ENCODE assay signal across 37 cellular contexts in genomic region chr4:35447474-35447873, GRCh38.
DNase-seq lines count a peak whose midpoint lies in the region; ATAC-seq, FAIRE-seq and TF ChIP-seq lines count a peak whose summit lies in the region.
"Had no signal": no experiment of that assay in that cellular context is flagged by ENCODE, and none has a peak within 500 bp of the region (broad histone marks: within the 10 kb centered on the region; RNA-seq: fewer than 3 reads in every experiment).

No MANE protein-coding gene starts in this region.

- H3K36me3 ChIP-seq in HepG2 (replicated peaks in 1 of 2; ENCODE audit: control insufficient read depth in 1 of 2, insufficient read depth in 2 of 2, low read length in 2 of 2) (no peaks in the 10 kb centered on the region), right lobe of liver (no peaks in the 10 kb centered on the region), HEK293 (ENCODE audit: control insufficient read depth in 2 of 2, insufficient read depth in 1 of 2, low read length in 2 of 2) (no peaks in the 10 kb centered on the region), K562 (ENCODE audit: control insufficient read depth, insufficient read depth, low read length) (no peaks in the 10 kb centered on the region), Peyer's patch (no peaks in the 10 kb centered on the region)
- H3K36me3 ChIP-seq: BE2C; BLaER1; BLaER1 treated with 17β-estradiol and CSF1 and Interleukin-3, amounts not matched to agents 10 nM and 100 nM had no signal

- H3K36me3 Mint-ChIP-seq in WTC11 = peaks cover 16% of the 10 kb centered on the region
- H3K36me3 Mint-ChIP-seq: CD14-positive monocyte; CD4-positive, alpha-beta memory T cell; CD4-positive, CD25-positive, alpha-beta regulatory T cell; CD8-positive, alpha-beta memory T cell; CD8-positive, alpha-beta T cell had no signal

- no peaks in the 10 kb centered on the region for H3K4me1 Mint-ChIP-seq in WTC11
- H3K4me1 Mint-ChIP-seq: B cell; CD14-positive monocyte; CD4-positive, alpha-beta memory T cell; CD4-positive, CD25-positive, alpha-beta regulatory T cell; CD8-positive, alpha-beta memory T cell had no signal

- no peaks in the 10 kb centered on the region for H3K27me3 Mint-ChIP-seq in WTC11 (ENCODE audit: low read depth)
- H3K27me3 Mint-ChIP-seq: B cell; CD4-positive, alpha-beta memory T cell; CD4-positive, alpha-beta T cell; CD4-positive, CD25-positive, alpha-beta regulatory T cell had no signal

- intact Hi-C loops in HepG2 (cut with micrococcal nuclease; ENCODE audit: unreplicated experiment) = no loop called here
- intact Hi-C loops in right lobe of liver (cut with DNase I) = no loop called here
- intact Hi-C loops in K562 (cut with micrococcal nuclease) = no loop called here

- no peak for TF ChIP-seq POLR2A in HepG2 (IDR thresholded peaks at IDR 0.05; ENCODE audit: insufficient read depth in 1 of 2, low read depth in 2 of 2, low read length in 2 of 2)
- TF ChIP-seq POLR2A in right lobe of liver (IDR thresholded peaks at IDR 0.05) = no peak
- no peak for TF ChIP-seq POLR2A in K562 (conservative IDR thresholded peaks at IDR 0.05)
- no peak for TF ChIP-seq POLR2A in Peyer's patch (IDR thresholded peaks at IDR 0.05)

- no peaks in the 10 kb centered on the region for H3K4me1 ChIP-seq in HepG2 (ENCODE audit: insufficient read depth, low read length)
- no peaks in the 10 kb centered on the region for H3K4me1 ChIP-seq in right lobe of liver
- H3K4me1 ChIP-seq in HEK293 (ENCODE audit: control insufficient read depth, insufficient read depth, low read length) = no peaks in the 10 kb centered on the region
- no peaks in the 10 kb centered on the region for H3K4me1 ChIP-seq in K562 (replicated peaks in 1 of 2; ENCODE audit: control insufficient read depth in 2 of 2, insufficient read depth in 2 of 2, low read length in 2 of 2)
- no peaks in the 10 kb centered on the region for H3K4me1 ChIP-seq in Peyer's patch
- H3K4me1 ChIP-seq: A549; BE2C; BLaER1; BLaER1 treated with 17β-estradiol and CSF1 and Interleukin-3, amounts not matched to agents 10 nM and 100 nM; Caco-2 had no signal

- no peaks in the 10 kb centered on the region for H4K20me1 ChIP-seq in HepG2 (ENCODE audit: insufficient read depth, low read length)
- no peaks in the 10 kb centered on the region for H4K20me1 ChIP-seq in K562 (replicated peaks; ENCODE audit: control insufficient read depth, insufficient read depth, low read length)
- H4K20me1 ChIP-seq: BLaER1; BLaER1 treated with 17β-estradiol and CSF1 and Interleukin-3, amounts not matched to agents 10 nM and 100 nM had no signal

- H3K9ac ChIP-seq in HepG2 (ENCODE audit: insufficient read depth, low read depth, low read length) = no peak overlapping the region
- no peak overlapping the region for H3K9ac ChIP-seq in K562 (ENCODE audit: insufficient read depth in 1 of 2, low read depth in 2 of 2, low read length in 2 of 2)
- H3K9ac ChIP-seq: BLaER1; BLaER1 treated with 17β-estradiol and CSF1 and Interleukin-3, amounts not matched to agents 10 nM and 100 nM had no signal

- H3K27ac ChIP-seq in HepG2 (ENCODE audit: extremely low read length, insufficient read depth, low read length) (no peak overlapping the region), right lobe of liver (no peak overlapping the region), HEK293 (ENCODE audit: extremely low read depth, low read depth, low read length) (no peak overlapping the region), K562 (ENCODE audit: extremely low read depth, low read depth, low read length) (no peak overlapping the region), Peyer's patch (no peak overlapping the region)
- H3K27ac ChIP-seq: 22Rv1; A549; BLaER1; BLaER1 treated with 17β-estradiol and CSF1 and Interleukin-3, amounts not matched to agents 10 nM and 100 nM; C4-2B had no signal

- H3K9me1 ChIP-seq in K562 (ENCODE audit: control insufficient read depth, insufficient read depth, low read length) = no peaks in the 10 kb centered on the region

- H3K4me3 Mint-ChIP-seq in WTC11 = no peak overlapping the region
- H3K4me3 Mint-ChIP-seq: B cell; CD14-positive monocyte; CD4-positive, alpha-beta memory T cell; CD4-positive, alpha-beta T cell; CD4-positive, CD25-positive, alpha-beta regulatory T cell; CD8-positive, alpha-beta memory T cell; CD8-positive, alpha-beta T cell had no signal

- no peak overlapping the region for H3K27ac Mint-ChIP-seq in WTC11
- H3K27ac Mint-ChIP-seq: B cell; CD4-positive, alpha-beta memory T cell; CD4-positive, alpha-beta T cell; CD4-positive, CD25-positive, alpha-beta regulatory T cell; CD8-positive, alpha-beta memory T cell; CD8-positive, alpha-beta T cell had no signal

- H3K27me3 ChIP-seq in HepG2 (ENCODE audit: control insufficient read depth in 1 of 2, insufficient read depth in 2 of 2, low read length in 2 of 2) = no peaks in the 10 kb centered on the region
- no peaks in the 10 kb centered on the region for H3K27me3 ChIP-seq in right lobe of liver
- H3K27me3 ChIP-seq in K562 (ENCODE audit: control insufficient read depth in 2 of 2, insufficient read depth in 2 of 2, low read length in 2 of 2) = no peaks in the 10 kb centered on the region
- H3K27me3 ChIP-seq in Peyer's patch = no peaks in the 10 kb centered on the region
- H3K27me3 ChIP-seq: BE2C; BLaER1; BLaER1 treated with 17β-estradiol and CSF1 and Interleukin-3, amounts not matched to agents 10 nM and 100 nM had no signal

- FAIRE-seq in HepG2 (lab: Jason Lieb, UNC) (no peak), K562 (lab: Jason Lieb, UNC) (no peak)
- FAIRE-seq: A204.1, A549, D721Med had no signal

- H3K79me2 ChIP-seq in HepG2 (ENCODE audit: insufficient read depth, low read length) (no peaks in the 10 kb centered on the region), K562 (ENCODE audit: control insufficient read depth, insufficient read depth, low read length) (no peaks in the 10 kb centered on the region)

- H3K4me2 ChIP-seq in HepG2 (ENCODE audit: low read depth, low read length) (no peak overlapping the region), K562 (ENCODE audit: insufficient read depth, low read length) (no peak overlapping the region)
- H3K4me2 ChIP-seq: A549; BLaER1; BLaER1 treated with 17β-estradiol and CSF1 and Interleukin-3, amounts not matched to agents 10 nM and 100 nM had no signal

- H3K9me3 ChIP-seq in HepG2 (ENCODE audit: low read length) = peaks cover 20% of the 10 kb centered on the region
- no peaks in the 10 kb centered on the region for H3K9me3 ChIP-seq in right lobe of liver
- no peaks in the 10 kb centered on the region for H3K9me3 ChIP-seq in HEK293 (ENCODE audit: control insufficient read depth, insufficient read depth, low read depth, low read length)
- H3K9me3 ChIP-seq in K562 (replicated peaks; ENCODE audit: control insufficient read depth, insufficient read depth, low read depth, low read length) = no peaks in the 10 kb centered on the region
- peaks cover 0 to 3% (median 0%) of the 10 kb centered on the region in 4 donors for H3K9me3 ChIP-seq in Peyer's patch
- H3K9me3 ChIP-seq: A549, BE2C had no signal

- ATAC-seq in HepG2 (no peak), right lobe of liver (no peak), WTC11 (no peak), K562 (no peak), HG02623 (IDR thresholded peaks at IDR 0.05; ENCODE audit: unreplicated experiment) (no peak)
- ATAC-seq: A549; CD8-positive, alpha-beta T cell had no signal

- H3K9me3 Mint-ChIP-seq in WTC11 = peaks cover 35% of the 10 kb centered on the region

- DNase-seq in HepG2 (ENCODE audit: low spot score) (no peak), right lobe of liver (no peak), WTC11 (ENCODE audit: low spot score) (no peak), K562 (ENCODE audit: extremely low read depth in 1 of 4, low spot score in 3 of 4) (no peak), Peyer's patch (no peak)
- DNase-seq in activated CD8-positive, alpha-beta memory T cell treated with anti-CD3 and anti-CD28 coated beads, Interleukin-2, amount 50 U/mL, for 48 hours = no peak
- DNase-seq: 8988T; ACHN; AML-193; BE2C; C1 segment of cervical spinal cord; Caco-2; Calu3; CD4-positive, alpha-beta memory T cell; CD4-positive, alpha-beta T cell; CD4-positive, CD25-positive, alpha-beta regulatory T cell; CD8-positive, alpha-beta memory T cell; CD8-positive, alpha-beta T cell; COR-L47; DMS 273 treated with DMSO at 0.1 percent for 48 hours; DMS153; DMS53; DMS79; DMS79 treated with DMSO at 0.1 percent for 48 hours; DND-41; EL had no signal

- POLR2A ChIA-PET in HepG2 (lab: Yijun Ruan, JAX) (no interaction called here), HEK293 (lab: Yijun Ruan, JAX) (no interaction called here), WTC11 (lab: Charles Lee) (no interaction called here), K562 (lab: Yijun Ruan, JAX) (no interaction called here)

- H2AFZ ChIP-seq in HepG2 (ENCODE audit: low read length) (no peak overlapping the region), K562 (ENCODE audit: low read depth, low read length) (no peak overlapping the region)

- TF ChIP-seq RAD21 in HepG2 (CRISPR knock-in tag; IDR thresholded peaks at IDR 0.05) (no peak), K562 (CRISPR knock-in tag; conservative IDR thresholded peaks at IDR 0.05 in 1 of 2, IDR thresholded peaks at IDR 0.05 in 1 of 2) (no peak)

- TF ChIP-seq CTCF in HepG2 (CRISPR knock-in tag; IDR thresholded peaks at IDR 0.05) = no peak
- TF ChIP-seq CTCF in right lobe of liver (IDR thresholded peaks at IDR 0.05) = no peak
- no peak for TF ChIP-seq CTCF in HEK293 (tag by site-specific recombination; IDR thresholded peaks at IDR 0.05)
- TF ChIP-seq CTCF in WTC11 (IDR thresholded peaks at IDR 0.05) = no peak
- TF ChIP-seq CTCF in K562 (IDR thresholded peaks at IDR 0.05 in 2 of 3, conservative IDR thresholded peaks at IDR 0.05 in 1 of 3; ENCODE audit: insufficient read depth in 2 of 3, low read depth in 1 of 3, low read length in 3 of 3) = no peak
- TF ChIP-seq CTCF in Peyer's patch (IDR thresholded peaks at IDR 0.05) = no peak

- BruUV-seq in HepG2 (replicated peaks; lab: Mats Ljungman, UMichigan) = no TSS peak
- no TSS peak for BruUV-seq in K562 (replicated peaks; lab: Mats Ljungman, UMichigan)

- TF ChIP-seq EP300 in HepG2 (IDR thresholded peaks at IDR 0.05; ENCODE audit: low read depth in 2 of 2, low read length in 2 of 2) = no peak
- no peak for TF ChIP-seq EP300 in HepG2 (CRISPR knock-in tag; IDR thresholded peaks at IDR 0.05; ENCODE audit: borderline replicate concordance)
- no peak for TF ChIP-seq EP300 in K562 (IDR thresholded peaks at IDR 0.05; ENCODE audit: low read length)

- CTCF ChIA-PET in HepG2 (lab: Yijun Ruan, JAX; ENCODE audit: low intra/inter-chr PET ratio, low total read pairs) = no interaction called here
- CTCF ChIA-PET in HEK293 (lab: Yijun Ruan, JAX) = no interaction called here
- CTCF ChIA-PET in WTC11 (lab: Charles Lee) = no interaction called here
- CTCF ChIA-PET in K562 (lab: Yijun Ruan, JAX; ENCODE audit: low intra/inter-chr PET ratio) = no interaction called here

- in situ Hi-C loops in HepG2 (cut with HindIII; ENCODE audit: extremely low pct_ligation_motif_present, low pct_unique_long_range_greater_than_20kb) (no loop called here), K562 (cut with MboI) (no loop called here)

- no peak overlapping the region for H3K4me3 ChIP-seq in HepG2 (replicated peaks in 1 of 3; ENCODE audit: insufficient read depth in 1 of 3, low read depth in 2 of 3, low read length in 3 of 3)
- no peak overlapping the region for H3K4me3 ChIP-seq in right lobe of liver
- H3K4me3 ChIP-seq in HEK293 (ENCODE audit: low read depth, low read length) = no peak overlapping the region
- no peak overlapping the region for H3K4me3 ChIP-seq in K562
- H3K4me3 ChIP-seq in Peyer's patch = no peak overlapping the region
- H3K4me3 ChIP-seq: A549; BLaER1; BLaER1 treated with 17β-estradiol and CSF1 and Interleukin-3, amounts not matched to agents 10 nM and 100 nM had no signal

Comparison
In these comparisons a context has a peak if more than half of its experiments do, and no peak if none do; other contexts are left out.
1. Of the 241 proteins assayed by ChIP-seq in both HepG2 and K562: peak only in HepG2: PCBP2; only in K562: ZNF512; in both: none; in neither: 239.